18 cellular contexts compared by ENCODE assay signal in genomic region chrX:105706041-105706440, GRCh38.
"Had no signal": no experiment of that assay in that cellular context is flagged by ENCODE, and none has a peak within 500 bp of the region (broad histone marks: within the 10 kb centered on the region; RNA-seq: fewer than 3 reads in every experiment).

No MANE protein-coding gene starts in this region.

- DNase-seq: activated CD4-positive, alpha-beta T cell treated with anti-CD3 and anti-CD28 coated beads, Interleukin-2, amount 10 ng/mL, durations not matched to agents 24 days and 14 days; activated CD4-positive, CD25-positive, alpha-beta regulatory T cell; activated CD8-positive, alpha-beta memory T cell treated with anti-CD3 and anti-CD28 coated beads, Interleukin-2, amount 50 U/mL, for 4 hours; activated CD8-positive, alpha-beta T cell treated with anti-CD3 and anti-CD28 coated beads, Interleukin-2, amount 10 ng/mL, durations not matched to agents 7 days and 5 days; activated gamma-delta T cell treated with Interleukin-2 at 50 U/mL for 16 hours; activated naive CD8-positive, alpha-beta T cell treated with anti-CD3 and anti-CD28 coated beads, Interleukin-2, amount 10 ng/mL, durations not matched to agents 7 days and 5 days; aorta; dorsolateral prefrontal cortex; endodermal cell; erythroblast; foreskin melanocyte; posterior cingulate gyrus; right cardiac atrium; stimulated activated CD4-positive, alpha-beta T cell treated with anti-CD3 and anti-CD28 coated beads, Interleukin-1b, Interleukin-23, amount 100 ng/mL, for 48 hours; T-helper 2 cell; thyroid gland had no signal

- H3K9me3 ChIP-seq: thyroid gland had no signal

- H3K27ac ChIP-seq: cardiac muscle cell, dorsolateral prefrontal cortex, thyroid gland had no signal

- H3K27me3 ChIP-seq: cardiac muscle cell, thyroid gland had no signal

- ATAC-seq: activated CD8-positive, alpha-beta T cell treated with anti-CD3 and anti-CD28 coated beads, Interleukin-2, amount 10 ng/mL, durations not matched to agents 7 days and 5 days; natural killer cell treated with Interleukin-12 subunit alpha and Interleukin-12 subunit beta and Interleukin-15 and Interleukin-18, amount 100 ng/mL, for 72 hours; right cardiac atrium had no signal

- H3K4me3 ChIP-seq: cardiac muscle cell, dorsolateral prefrontal cortex, thyroid gland had no signal

- H3K36me3 ChIP-seq: cardiac muscle cell, thyroid gland had no signal

- H3K4me1 ChIP-seq: thyroid gland had no signal
